ENCODE assay signal across 9 cellular contexts in genomic region chr2:196987298-196987653, GRCh38.
DNase-seq lines count a peak whose midpoint lies in the region; ATAC-seq, FAIRE-seq and TF ChIP-seq lines count a peak whose summit lies in the region.
"Had no signal": no experiment of that assay in that cellular context is flagged by ENCODE, and none has a peak within 500 bp of the region (broad histone marks: within the 10 kb centered on the region; RNA-seq: fewer than 3 reads in every experiment).

No MANE protein-coding gene starts in this region.

- H3K36me3 ChIP-seq in ACC112 (ENCODE audit: insufficient read depth, low read length) (no peaks in the 10 kb centered on the region), muscle layer of duodenum (ENCODE audit: control insufficient read depth in 1 of 2, insufficient read depth in 2 of 2, low read length in 2 of 2) (peaks cover 0 to 3% of the 10 kb centered on the region in 2 donors)

- no peak for DNase-seq in HL-60 (ENCODE audit: low read depth in 1 of 2, low spot score in 1 of 2)
- no peak for DNase-seq in activated naive CD8-positive, alpha-beta T cell treated with anti-CD3 and anti-CD28 coated beads, Interleukin-2, amount 50 U/mL, for 24 hours
- DNase-seq in NCI-H524 treated with DMSO at 0.1 percent for 48 hours (lab: John Stamatoyannopoulos, UW): no peak
- no peak for DNase-seq in GM12892 (ENCODE audit: insufficient read length)
- no peak for DNase-seq in stimulated activated CD4-positive, alpha-beta T cell treated with anti-CD3 and anti-CD28 coated beads, Interleukin-4, amount 100 ng/mL, for 1 hour
- DNase-seq: nephron progenitor cell had no signal

- no peak for TF ChIP-seq POLR2A in GM12892 (IDR thresholded peaks at IDR 0.05; ENCODE audit: low read depth, low read length)

- no peaks in the 10 kb centered on the region for H3K9me3 ChIP-seq in muscle layer of duodenum (ENCODE audit: control insufficient read depth in 1 of 2, low read length in 2 of 2)

- H3K27me3 Mint-ChIP-seq in activated naive CD8-positive, alpha-beta T cell treated with anti-CD3 and anti-CD28 coated beads, Interleukin-2, amount 50 U/mL, for 24 hours: no peaks in the 10 kb centered on the region

- ATAC-seq in activated naive CD8-positive, alpha-beta T cell treated with anti-CD3 and anti-CD28 coated beads, Interleukin-2, amount 50 U/mL, for 24 hours: no peak
- no peak for ATAC-seq in GM21723 (IDR thresholded peaks at IDR 0.05; ENCODE audit: unreplicated experiment)

- H3K36me3 Mint-ChIP-seq in activated naive CD8-positive, alpha-beta T cell treated with anti-CD3 and anti-CD28 coated beads, Interleukin-2, amount 50 U/mL, for 24 hours (ENCODE audit: low read depth): peaks cover 66% of the 10 kb centered on the region

- peak overlapping the region; percentile 34 for H2AFZ ChIP-seq in ACC112 (ENCODE audit: low read length, unreplicated experiment)

- peaks cover 80% of the 10 kb centered on the region for H3K4me1 Mint-ChIP-seq in activated naive CD8-positive, alpha-beta T cell treated with anti-CD3 and anti-CD28 coated beads, Interleukin-2, amount 50 U/mL, for 24 hours

- FAIRE-seq in GM12892 (lab: Jason Lieb, UNC): no peak

- no peaks in the 10 kb centered on the region for H3K27me3 ChIP-seq in ACC112 (ENCODE audit: insufficient read depth, low read length)
- H3K27me3 ChIP-seq in HL-60 (ENCODE audit: insufficient read depth, poor library complexity, severe bottlenecking): no peaks in the 10 kb centered on the region
- no peaks in the 10 kb centered on the region for H3K27me3 ChIP-seq in muscle layer of duodenum (ENCODE audit: low read depth, low read length)

- H3K27ac ChIP-seq in ACC112 (ENCODE audit: low read depth, low read length) (peak overlapping the region; percentile 89), HL-60 (replicated peaks) (peak overlapping the region; percentile 80), muscle layer of duodenum (ENCODE audit: low read length) (peak overlapping the region; percentile 79)

- H3K4me3 ChIP-seq in ACC112 (ENCODE audit: low read depth, low read length): peak overlapping the region; percentile 66
- H3K4me3 ChIP-seq in HL-60 (replicated peaks; ENCODE audit: insufficient read depth, low read length): no peak overlapping the region
- H3K4me3 ChIP-seq in muscle layer of duodenum (ENCODE audit: low read depth in 1 of 2, low read length in 2 of 2): peak overlapping the region in 1 of 2 donors; percentile 28

- no peak for TF ChIP-seq CTCF in HL-60 (IDR thresholded peaks at IDR 0.05; ENCODE audit: insufficient read depth, low read length)

- H3K27ac Mint-ChIP-seq in activated naive CD8-positive, alpha-beta T cell treated with anti-CD3 and anti-CD28 coated beads, Interleukin-2, amount 50 U/mL, for 24 hours: peak overlapping the region; percentile 99
- H3K27ac Mint-ChIP-seq: nephron progenitor cell had no signal

- H3K4me3 Mint-ChIP-seq in activated naive CD8-positive, alpha-beta T cell treated with anti-CD3 and anti-CD28 coated beads, Interleukin-2, amount 50 U/mL, for 24 hours: peak overlapping the region; percentile 47

- H3K79me2 ChIP-seq in ACC112 (ENCODE audit: control insufficient read depth, insufficient read depth, low read length, unreplicated experiment): no peaks in the 10 kb centered on the region

- H3K4me1 ChIP-seq in ACC112 (ENCODE audit: control insufficient read depth, insufficient read depth, low read length, unreplicated experiment): peaks cover 26% of the 10 kb centered on the region
- peaks cover 0 to 13% of the 10 kb centered on the region in 2 donors for H3K4me1 ChIP-seq in muscle layer of duodenum (ENCODE audit: control insufficient read depth in 1 of 2, insufficient read depth in 2 of 2, low read length in 2 of 2)

- H3K9me3 Mint-ChIP-seq in activated naive CD8-positive, alpha-beta T cell treated with anti-CD3 and anti-CD28 coated beads, Interleukin-2, amount 50 U/mL, for 24 hours: peaks cover 11% of the 10 kb centered on the region
- H3K9me3 Mint-ChIP-seq: nephron progenitor cell had no signal
